12 cellular contexts compared by ENCODE assay signal in the genomic region with DNA sequence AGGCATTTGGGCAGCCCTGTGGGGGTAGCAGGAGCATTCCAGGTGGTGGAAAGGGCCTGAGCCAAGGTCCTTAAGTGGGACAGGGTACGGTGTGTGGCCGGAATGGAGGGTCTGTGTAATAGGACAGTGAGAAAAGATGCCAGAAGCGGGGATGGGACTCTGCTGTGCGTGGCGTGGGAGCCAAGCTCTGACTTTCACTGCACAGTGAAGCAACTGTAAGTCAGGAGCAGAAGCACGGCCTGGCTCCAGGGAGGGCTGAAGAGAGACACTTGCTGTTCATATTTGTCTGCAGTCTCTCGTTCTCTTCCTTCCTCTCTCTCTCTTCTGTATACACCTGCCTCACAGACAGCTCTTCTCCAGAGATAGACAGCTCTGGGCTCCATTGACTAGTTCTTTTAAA.
A peak's percentile ranks its signal among the peaks of the same experiment; 100 is the strongest.
DNase-seq lines count a peak whose midpoint lies in the region; ATAC-seq lines count a peak whose summit lies in the region.
"Had no signal": no experiment of that assay in that cellular context is flagged by ENCODE, and none has a peak within 500 bp of the region (broad histone marks: within the 10 kb centered on the region; RNA-seq: fewer than 3 reads in every experiment).

No MANE protein-coding gene starts in this region.

- H3K27me3 ChIP-seq in adipocyte (replicated peaks; ENCODE audit: control insufficient read depth, insufficient read depth, low read length) (no peaks in the 10 kb centered on the region), muscle layer of duodenum (ENCODE audit: low read depth, low read length) (no peaks in the 10 kb centered on the region)

- no peak for ATAC-seq in HG03469 (IDR thresholded peaks at IDR 0.05; ENCODE audit: unreplicated experiment)

- H3K36me3 ChIP-seq in adipocyte (ENCODE audit: control insufficient read depth, insufficient read depth, low read length, severe bottlenecking) (no peaks in the 10 kb centered on the region), muscle layer of duodenum (ENCODE audit: control insufficient read depth in 1 of 2, insufficient read depth in 2 of 2, low read length in 2 of 2) (no peaks in the 10 kb centered on the region)

- peak overlapping the region; percentile 95 for H3K9ac ChIP-seq in adipocyte (ENCODE audit: low read length)

- peak; percentile 21 for DNase-seq in stimulated activated CD4-positive, alpha-beta T cell treated with anti-CD3 and anti-CD28 coated beads, Interleukin-15, amount 100 ng/mL, for 24 hours
- DNase-seq in stimulated activated CD4-positive, alpha-beta T cell treated with anti-CD3 and anti-CD28 coated beads, Interleukin-1b, Interleukin-23, amount 100 ng/mL, for 48 hours, result no peak
- no peak for DNase-seq in adipocyte (ENCODE audit: low read depth)
- no peak for DNase-seq in effector CD8-positive, alpha-beta T cell (lab: John Stamatoyannopoulos, UW)
- no peak for DNase-seq in medulla oblongata (ENCODE audit: extremely low spot score)
- no peak for DNase-seq in hypothalamus (lab: John Stamatoyannopoulos, UW)
- DNase-seq: Calu3, H7, NCI-H524, T1000 had no signal

- peak overlapping the region; percentile 90 for H3K4me3 ChIP-seq in adipocyte (ENCODE audit: low read length)
- H3K4me3 ChIP-seq in muscle layer of duodenum (ENCODE audit: low read depth in 1 of 2, low read length in 2 of 2), result peak overlapping the region; percentile 60 to 89

- H3K4me1 ChIP-seq in adipocyte (ENCODE audit: control insufficient read depth, insufficient read depth, low read length) (peaks cover 25% of the 10 kb centered on the region), muscle layer of duodenum (ENCODE audit: control insufficient read depth in 1 of 2, insufficient read depth in 2 of 2, low read length in 2 of 2) (peaks cover 5 to 18% of the 10 kb centered on the region in 2 donors)

- H3K9me3 ChIP-seq in adipocyte (ENCODE audit: control insufficient read depth, low read length) (no peaks in the 10 kb centered on the region), muscle layer of duodenum (ENCODE audit: control insufficient read depth in 1 of 2, low read length in 2 of 2) (no peaks in the 10 kb centered on the region)

- H3K27ac ChIP-seq in muscle layer of duodenum (ENCODE audit: low read length), result no peak overlapping the region
